10 cellular contexts compared by ENCODE assay signal in the genomic region with DNA sequence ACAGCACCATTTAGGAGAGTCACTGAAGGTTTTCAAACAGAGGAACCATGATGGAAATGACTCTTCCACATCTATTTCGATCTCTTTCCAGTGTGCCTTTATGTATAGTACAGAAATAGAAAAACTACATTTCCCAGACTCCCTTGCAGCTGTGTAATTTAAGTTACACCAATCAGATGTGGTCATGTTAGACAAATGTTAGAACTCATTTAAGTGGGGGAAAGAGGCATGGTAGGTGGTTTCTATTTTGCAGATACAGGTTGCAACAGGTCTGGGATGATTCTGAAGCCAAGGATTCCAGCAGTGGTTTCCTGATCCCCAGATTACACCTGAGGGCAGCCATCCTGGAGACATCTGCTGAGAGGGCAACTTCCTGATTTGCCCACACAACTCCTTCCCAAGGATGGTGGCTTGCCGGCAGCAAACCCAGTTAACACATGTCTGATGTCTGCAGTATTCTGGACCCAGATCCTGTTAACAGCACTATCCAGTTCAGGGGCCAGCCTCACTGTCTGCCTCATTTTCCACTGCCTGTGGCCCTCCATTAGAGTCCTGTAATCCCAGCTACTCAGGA. TPM values are rescaled to one million over a fixed set of nuclear protein-coding genes. Genes with fewer than 3 reads are reported as not detected.
DNase-seq lines count a peak whose midpoint lies in the region; TF ChIP-seq lines count a peak whose summit lies in the region.
"Had no signal": no experiment of that assay in that cellular context is flagged by ENCODE, and none has a peak within 500 bp of the region (broad histone marks: within the 10 kb centered on the region; RNA-seq: fewer than 3 reads in every experiment).

No MANE protein-coding gene starts in this region.

- H3K27ac ChIP-seq in stomach, result peak overlapping the region in 3 of 5 donors; percentile 8 to 78 (median 55)
- H3K27ac ChIP-seq: right lobe of liver, upper lobe of left lung had no signal

- H3K4me3 ChIP-seq in fibroblast of pulmonary artery (replicated peaks; ENCODE audit: low read depth, low read length) (no peak overlapping the region), stomach (no peak overlapping the region)
- H3K4me3 ChIP-seq: right lobe of liver, upper lobe of left lung had no signal

- no peak for TF ChIP-seq EP300 in stomach (IDR thresholded peaks at IDR 0.05)

- peak; percentile 37 for DNase-seq in NCI-H82 (lab: John Stamatoyannopoulos, UW)
- no peak for DNase-seq in NCI-H82 treated with DMSO at 0.1 percent for 48 hours (lab: John Stamatoyannopoulos, UW; ENCODE audit: unreplicated experiment)
- peak; percentile 11 to 25 for DNase-seq in SHP77 (lab: John Stamatoyannopoulos, UW)
- peak; percentile 17 for DNase-seq in fibroblast of pulmonary artery (ENCODE audit: low read depth)
- no peak for DNase-seq in stomach
- no peak for DNase-seq in NK-92 (lab: John Stamatoyannopoulos, UW; ENCODE audit: unreplicated experiment)
- DNase-seq in cerebellar nuclear complex (lab: John Stamatoyannopoulos, UW), result no peak
- DNase-seq in GM19240 (ENCODE audit: insufficient read length, low spot score), result no peak
- DNase-seq: right lobe of liver, upper lobe of left lung had no signal

- TF ChIP-seq CTCF in fibroblast of pulmonary artery (IDR thresholded peaks at IDR 0.05; ENCODE audit: low read length, missing control alignments), result no peak
- TF ChIP-seq CTCF in stomach (IDR thresholded peaks at IDR 0.05), result no peak

- H3K36me3 ChIP-seq in stomach, result no peaks in the 10 kb centered on the region
- H3K36me3 ChIP-seq: right lobe of liver, upper lobe of left lung had no signal

- TF ChIP-seq POLR2A in stomach (IDR thresholded peaks at IDR 0.05), result no peak

- WGBS in stomach, 5 donors, result 60 to 86% (median 82%) methylated on average over 2 of the region's 2 CpGs

- H3K9me3 ChIP-seq in stomach, result no peaks in the 10 kb centered on the region
- H3K9me3 ChIP-seq: right lobe of liver, upper lobe of left lung had no signal

- intact Hi-C loops in stomach (cut with DNase I; ENCODE audit: low total_unique reads), result no loop called here

- H3K27me3 ChIP-seq in stomach, result no peaks in the 10 kb centered on the region
- H3K27me3 ChIP-seq: right lobe of liver, upper lobe of left lung had no signal

- H3K4me1 ChIP-seq in stomach, result peaks cover 0 to 18% (median 0%) of the 10 kb centered on the region in 4 donors

RNA-seq across cellular contexts. Expression of a gene that starts 38.7 kb away (rescaled TPM):
- total RNA-seq in stomach, result 10 to 100 TPM in 3 of 5 donors, 1 to 10 TPM in 1, under 1 TPM in 1; 0.29 to 81.1 (median 22.0) TPM
- 1 to 10 TPM; 2.0 to 3.2 (median 2.3) TPM for polyA plus RNA-seq in stomach

Comparison
In these comparisons a context has a peak if more than half of its experiments do, and no peak if none do; other contexts are left out.
1. DNase-seq: peak in NCI-H82 (single experiment), SHP77 (2 of 2) and fibroblast of pulmonary artery (single experiment); none in NCI-H82 treated with DMSO at 0.1 percent for 48 hours (single experiment), stomach (single experiment), NK-92 (single experiment), cerebellar nuclear complex (0 of 2) and GM19240 (single experiment).